In the genomic region with DNA sequence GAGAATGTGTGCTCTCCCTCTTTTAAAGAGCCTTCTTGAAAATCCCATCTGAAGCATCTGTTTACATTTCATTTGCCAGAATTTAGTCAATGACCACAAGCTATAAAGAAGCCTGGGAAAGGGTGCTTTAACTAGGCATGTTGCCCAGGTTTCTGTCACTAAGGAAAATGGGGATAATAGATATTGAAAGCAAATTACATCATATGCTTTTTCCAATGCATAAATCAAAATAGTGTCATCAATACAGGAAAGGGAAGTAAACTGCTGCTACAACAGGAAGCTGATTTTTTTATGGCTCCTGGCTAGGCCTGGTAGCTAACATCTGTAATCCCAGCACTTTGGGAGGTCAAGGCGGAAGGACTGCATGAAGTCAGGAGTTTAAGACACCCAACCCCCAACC, we compare ENCODE assay signal across 1 cellular context.
A peak's percentile ranks its signal among the peaks of the same experiment; 100 is the strongest.
TF ChIP-seq lines count a peak whose summit lies in the region.

No MANE protein-coding gene starts in this region.

TF ChIP-seq in K562, 482 proteins besides CTCF, POLR2A, EP300 and RAD21 (continued from another document):
- TF ChIP-seq, protein P1, sequence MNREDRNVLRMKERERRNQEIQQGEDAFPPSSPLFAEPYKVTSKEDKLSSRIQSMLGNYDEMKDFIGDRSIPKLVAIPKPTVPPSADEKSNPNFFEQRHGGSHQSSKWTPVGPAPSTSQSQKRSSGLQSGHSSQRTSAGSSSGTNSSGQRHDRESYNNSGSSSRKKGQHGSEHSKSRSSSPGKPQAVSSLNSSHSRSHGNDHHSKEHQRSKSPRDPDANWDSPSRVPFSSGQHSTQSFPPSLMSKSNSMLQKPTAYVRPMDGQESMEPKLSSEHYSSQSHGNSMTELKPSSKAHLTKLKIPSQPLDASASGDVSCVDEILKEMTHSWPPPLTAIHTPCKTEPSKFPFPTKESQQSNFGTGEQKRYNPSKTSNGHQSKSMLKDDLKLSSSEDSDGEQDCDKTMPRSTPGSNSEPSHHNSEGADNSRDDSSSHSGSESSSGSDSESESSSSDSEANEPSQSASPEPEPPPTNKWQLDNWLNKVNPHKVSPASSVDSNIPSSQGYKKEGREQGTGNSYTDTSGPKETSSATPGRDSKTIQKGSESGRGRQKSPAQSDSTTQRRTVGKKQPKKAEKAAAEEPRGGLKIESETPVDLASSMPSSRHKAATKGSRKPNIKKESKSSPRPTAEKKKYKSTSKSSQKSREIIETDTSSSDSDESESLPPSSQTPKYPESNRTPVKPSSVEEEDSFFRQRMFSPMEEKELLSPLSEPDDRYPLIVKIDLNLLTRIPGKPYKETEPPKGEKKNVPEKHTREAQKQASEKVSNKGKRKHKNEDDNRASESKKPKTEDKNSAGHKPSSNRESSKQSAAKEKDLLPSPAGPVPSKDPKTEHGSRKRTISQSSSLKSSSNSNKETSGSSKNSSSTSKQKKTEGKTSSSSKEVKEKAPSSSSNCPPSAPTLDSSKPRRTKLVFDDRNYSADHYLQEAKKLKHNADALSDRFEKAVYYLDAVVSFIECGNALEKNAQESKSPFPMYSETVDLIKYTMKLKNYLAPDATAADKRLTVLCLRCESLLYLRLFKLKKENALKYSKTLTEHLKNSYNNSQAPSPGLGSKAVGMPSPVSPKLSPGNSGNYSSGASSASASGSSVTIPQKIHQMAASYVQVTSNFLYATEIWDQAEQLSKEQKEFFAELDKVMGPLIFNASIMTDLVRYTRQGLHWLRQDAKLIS (CRISPR knock-in tag; IDR thresholded peaks at IDR 0.05): no peak
- TF ChIP-seq, protein P2, sequence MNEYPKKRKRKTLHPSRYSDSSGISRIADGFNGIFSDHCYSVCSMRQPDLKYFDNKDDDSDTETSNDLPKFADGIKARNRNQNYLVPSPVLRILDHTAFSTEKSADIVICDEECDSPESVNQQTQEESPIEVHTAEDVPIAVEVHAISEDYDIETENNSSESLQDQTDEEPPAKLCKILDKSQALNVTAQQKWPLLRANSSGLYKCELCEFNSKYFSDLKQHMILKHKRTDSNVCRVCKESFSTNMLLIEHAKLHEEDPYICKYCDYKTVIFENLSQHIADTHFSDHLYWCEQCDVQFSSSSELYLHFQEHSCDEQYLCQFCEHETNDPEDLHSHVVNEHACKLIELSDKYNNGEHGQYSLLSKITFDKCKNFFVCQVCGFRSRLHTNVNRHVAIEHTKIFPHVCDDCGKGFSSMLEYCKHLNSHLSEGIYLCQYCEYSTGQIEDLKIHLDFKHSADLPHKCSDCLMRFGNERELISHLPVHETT (CRISPR knock-in tag; conservative IDR thresholded peaks at IDR 0.05 in 1 of 2, IDR thresholded peaks at IDR 0.05 in 1 of 2): no peak
- TF ChIP-seq, protein P3, sequence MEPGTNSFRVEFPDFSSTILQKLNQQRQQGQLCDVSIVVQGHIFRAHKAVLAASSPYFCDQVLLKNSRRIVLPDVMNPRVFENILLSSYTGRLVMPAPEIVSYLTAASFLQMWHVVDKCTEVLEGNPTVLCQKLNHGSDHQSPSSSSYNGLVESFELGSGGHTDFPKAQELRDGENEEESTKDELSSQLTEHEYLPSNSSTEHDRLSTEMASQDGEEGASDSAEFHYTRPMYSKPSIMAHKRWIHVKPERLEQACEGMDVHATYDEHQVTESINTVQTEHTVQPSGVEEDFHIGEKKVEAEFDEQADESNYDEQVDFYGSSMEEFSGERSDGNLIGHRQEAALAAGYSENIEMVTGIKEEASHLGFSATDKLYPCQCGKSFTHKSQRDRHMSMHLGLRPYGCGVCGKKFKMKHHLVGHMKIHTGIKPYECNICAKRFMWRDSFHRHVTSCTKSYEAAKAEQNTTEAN (CRISPR knock-in tag; IDR thresholded peaks at IDR 0.05): no peak
- TF ChIP-seq KAT7 (CRISPR knock-in tag; IDR thresholded peaks at IDR 0.05; ENCODE audit: borderline replicate concordance) (no peak), NFIC (IDR thresholded peaks at IDR 0.05) (no peak), GABPA (tag; conservative IDR thresholded peaks at IDR 0.05; ENCODE audit: low read depth) (peak; percentile 57), CBFA2T3 (IDR thresholded peaks at IDR 0.05) (no peak), ZFPM2 (CRISPR knock-in tag; IDR thresholded peaks at IDR 0.05) (no peak), ZFP30 (CRISPR knock-in tag; IDR thresholded peaks at IDR 0.05; ENCODE audit: borderline replicate concordance) (no peak)
- TF ChIP-seq, protein P4, sequence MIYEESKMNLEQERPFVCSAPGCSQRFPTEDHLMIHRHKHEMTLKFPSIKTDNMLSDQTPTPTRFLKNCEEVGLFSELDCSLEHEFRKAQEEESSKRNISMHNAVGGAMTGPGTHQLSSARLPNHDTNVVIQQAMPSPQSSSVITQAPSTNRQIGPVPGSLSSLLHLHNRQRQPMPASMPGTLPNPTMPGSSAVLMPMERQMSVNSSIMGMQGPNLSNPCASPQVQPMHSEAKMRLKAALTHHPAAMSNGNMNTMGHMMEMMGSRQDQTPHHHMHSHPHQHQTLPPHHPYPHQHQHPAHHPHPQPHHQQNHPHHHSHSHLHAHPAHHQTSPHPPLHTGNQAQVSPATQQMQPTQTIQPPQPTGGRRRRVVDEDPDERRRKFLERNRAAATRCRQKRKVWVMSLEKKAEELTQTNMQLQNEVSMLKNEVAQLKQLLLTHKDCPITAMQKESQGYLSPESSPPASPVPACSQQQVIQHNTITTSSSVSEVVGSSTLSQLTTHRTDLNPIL (CRISPR knock-in tag; IDR thresholded peaks at IDR 0.05): no peak
- TF ChIP-seq, protein P5, sequence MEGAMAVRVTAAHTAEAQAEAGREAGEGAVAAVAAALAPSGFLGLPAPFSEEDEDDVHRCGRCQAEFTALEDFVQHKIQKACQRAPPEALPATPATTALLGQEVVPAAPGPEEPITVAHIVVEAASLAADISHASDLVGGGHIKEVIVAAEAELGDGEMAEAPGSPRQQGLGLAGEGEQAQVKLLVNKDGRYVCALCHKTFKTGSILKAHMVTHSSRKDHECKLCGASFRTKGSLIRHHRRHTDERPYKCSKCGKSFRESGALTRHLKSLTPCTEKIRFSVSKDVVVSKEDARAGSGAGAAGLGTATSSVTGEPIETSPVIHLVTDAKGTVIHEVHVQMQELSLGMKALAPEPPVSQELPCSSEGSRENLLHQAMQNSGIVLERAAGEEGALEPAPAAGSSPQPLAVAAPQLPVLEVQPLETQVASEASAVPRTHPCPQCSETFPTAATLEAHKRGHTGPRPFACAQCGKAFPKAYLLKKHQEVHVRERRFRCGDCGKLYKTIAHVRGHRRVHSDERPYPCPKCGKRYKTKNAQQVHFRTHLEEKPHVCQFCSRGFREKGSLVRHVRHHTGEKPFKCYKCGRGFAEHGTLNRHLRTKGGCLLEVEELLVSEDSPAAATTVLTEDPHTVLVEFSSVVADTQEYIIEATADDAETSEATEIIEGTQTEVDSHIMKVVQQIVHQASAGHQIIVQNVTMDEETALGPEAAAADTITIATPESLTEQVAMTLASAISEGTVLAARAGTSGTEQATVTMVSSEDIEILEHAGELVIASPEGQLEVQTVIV (CRISPR knock-in tag; IDR thresholded peaks at IDR 0.05; ENCODE audit: borderline replicate concordance): no peak
- TF ChIP-seq, protein P6, sequence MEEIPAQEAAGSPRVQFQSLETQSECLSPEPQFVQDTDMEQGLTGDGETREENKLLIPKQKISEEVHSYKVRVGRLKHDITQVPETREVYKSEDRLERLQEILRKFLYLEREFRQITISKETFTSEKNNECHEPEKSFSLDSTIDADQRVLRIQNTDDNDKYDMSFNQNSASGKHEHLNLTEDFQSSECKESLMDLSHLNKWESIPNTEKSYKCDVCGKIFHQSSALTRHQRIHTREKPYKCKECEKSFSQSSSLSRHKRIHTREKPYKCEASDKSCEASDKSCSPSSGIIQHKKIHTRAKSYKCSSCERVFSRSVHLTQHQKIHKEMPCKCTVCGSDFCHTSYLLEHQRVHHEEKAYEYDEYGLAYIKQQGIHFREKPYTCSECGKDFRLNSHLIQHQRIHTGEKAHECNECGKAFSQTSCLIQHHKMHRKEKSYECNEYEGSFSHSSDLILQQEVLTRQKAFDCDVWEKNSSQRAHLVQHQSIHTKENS (CRISPR knock-in tag; IDR thresholded peaks at IDR 0.05): no peak
